In the genomic region with DNA sequence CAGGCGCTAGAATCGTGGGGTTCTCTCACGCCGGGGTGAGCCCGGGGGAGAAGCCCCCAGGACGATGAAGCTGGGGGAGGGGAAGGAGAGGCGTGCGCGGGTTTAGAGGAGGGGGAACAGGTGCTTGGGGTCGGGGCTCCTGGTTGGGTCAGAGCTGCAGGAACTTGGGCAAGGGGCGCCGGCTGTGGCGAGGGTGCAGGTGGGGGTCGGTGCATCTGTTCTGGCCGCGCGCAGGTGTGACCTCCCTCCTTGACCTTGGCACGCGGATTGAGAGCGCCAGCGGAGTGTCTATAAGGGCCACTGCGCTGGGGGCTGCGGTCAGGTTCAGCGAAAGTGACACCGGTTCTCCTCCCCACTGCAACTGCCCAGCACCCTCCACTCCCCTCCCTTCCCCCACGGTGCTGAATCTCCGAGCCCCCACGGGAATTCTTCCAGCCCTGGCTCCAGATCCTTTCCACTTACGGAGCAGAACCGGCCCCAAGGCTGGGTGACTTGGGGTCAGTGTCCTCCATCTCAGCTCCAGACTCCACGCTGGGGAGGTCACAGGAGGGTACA, we compare ENCODE assay signal across 8 cellular contexts. TPM values are rescaled to one million over a fixed set of nuclear protein-coding genes. Genes with fewer than 3 reads are reported as not detected.
DNase-seq lines count a peak whose midpoint lies in the region; ATAC-seq, FAIRE-seq and TF ChIP-seq lines count a peak whose summit lies in the region.

No MANE protein-coding gene starts in this region.

- CTCF ChIA-PET in mammary epithelial cell (lab: Charles Lee; ENCODE audit: low non-redundant PET) = interaction anchor here (0.6 kb wide), 1 partner anchor 12 kb away, joined by 5 read pairs; no protein-coding TSS in a partner anchor

- H3K36me3 ChIP-seq in mammary epithelial cell (ENCODE audit: insufficient read depth, low read length) = peaks cover 7% of the 10 kb centered on the region

- ATAC-seq in stimulated activated effector memory CD8-positive, alpha-beta T cell treated with anti-CD3 and anti-CD28 coated beads, Interleukin-12 subunit alpha, Interleukin-12 subunit beta, amount 100 ng/mL, for 72 hours = no peak
- ATAC-seq in HG03378 (IDR thresholded peaks at IDR 0.05; ENCODE audit: unreplicated experiment) = no peak
- no peak for ATAC-seq in HG03039 (IDR thresholded peaks at IDR 0.05; ENCODE audit: unreplicated experiment)

- no peaks in the 10 kb centered on the region for H4K20me1 ChIP-seq in mammary epithelial cell (ENCODE audit: insufficient read depth, low read length)

- H3K27ac Mint-ChIP-seq in stimulated activated effector memory CD8-positive, alpha-beta T cell treated with anti-CD3 and anti-CD28 coated beads, Interleukin-12 subunit alpha, Interleukin-12 subunit beta, amount 100 ng/mL, for 72 hours = peak overlapping the region; percentile 95

- H3K4me1 Mint-ChIP-seq in stimulated activated effector memory CD8-positive, alpha-beta T cell treated with anti-CD3 and anti-CD28 coated beads, Interleukin-12 subunit alpha, Interleukin-12 subunit beta, amount 100 ng/mL, for 72 hours = peaks cover 30% of the 10 kb centered on the region

- no peak overlapping the region for H3K9ac ChIP-seq in mammary epithelial cell (ENCODE audit: insufficient read depth, low read length)

- H3K4me1 ChIP-seq in mammary epithelial cell (ENCODE audit: insufficient read depth, low read length) = peaks cover 25% of the 10 kb centered on the region

- TF ChIP-seq CTCF in mammary epithelial cell (conservative IDR thresholded peaks at IDR 0.05 in 1 of 2, IDR thresholded peaks at IDR 0.05 in 1 of 2; ENCODE audit: extremely low read depth in 1 of 2, insufficient read depth in 1 of 2, low read depth in 1 of 2, low read length in 2 of 2) = no peak

- no peak for DNase-seq in GM12891 (ENCODE audit: insufficient read length, low spot score)
- DNase-seq in NCI-H69 (lab: John Stamatoyannopoulos, UW) = peak; percentile 59
- no peak for DNase-seq in mammary epithelial cell
- DNase-seq in stimulated activated effector memory CD8-positive, alpha-beta T cell treated with anti-CD3 and anti-CD28 coated beads, Interleukin-12 subunit alpha, Interleukin-12 subunit beta, amount 100 ng/mL, for 72 hours (ENCODE audit: low spot score in 2 of 2) = peak in 1 of 2 donors; percentile 53
- no peak for DNase-seq in AG20443 (ENCODE audit: low spot score)

- H3K27ac ChIP-seq in mammary epithelial cell (ENCODE audit: insufficient read depth, low read depth, low read length) (no peak overlapping the region), layer of hippocampus (ENCODE audit: low read depth, low read length) (peak overlapping the region; percentile 18)

- no peak for TF ChIP-seq POLR2A in GM12891 (IDR thresholded peaks at IDR 0.05; ENCODE audit: low read depth, low read length)

- dilution Hi-C loops in mammary epithelial cell (cut with HindIII; ENCODE audit: low sequenced_read_pairs) = no loop called here

- H2AFZ ChIP-seq in mammary epithelial cell (ENCODE audit: low read depth, low read length) = peak overlapping the region; percentile 100

- peak overlapping the region; percentile 100 for H3K4me2 ChIP-seq in mammary epithelial cell (ENCODE audit: insufficient read depth, low read depth, low read length)

- H3K4me3 Mint-ChIP-seq in stimulated activated effector memory CD8-positive, alpha-beta T cell treated with anti-CD3 and anti-CD28 coated beads, Interleukin-12 subunit alpha, Interleukin-12 subunit beta, amount 100 ng/mL, for 72 hours = peak overlapping the region; percentile 91

- WGBS in mammary epithelial cell (ENCODE audit: low coverage, missing lambda C conversion rate) = 26% methylated on average over 6 of the region's 31 CpGs

- no peaks in the 10 kb centered on the region for H3K9me3 Mint-ChIP-seq in stimulated activated effector memory CD8-positive, alpha-beta T cell treated with anti-CD3 and anti-CD28 coated beads, Interleukin-12 subunit alpha, Interleukin-12 subunit beta, amount 100 ng/mL, for 72 hours

- peak; percentile 70 for FAIRE-seq in GM12891 (lab: Jason Lieb, UNC)

- H3K27me3 ChIP-seq in mammary epithelial cell (ENCODE audit: insufficient read depth, low read length) = no peaks in the 10 kb centered on the region
- H3K27me3 ChIP-seq in layer of hippocampus (ENCODE audit: control insufficient read depth, insufficient read depth, low read length) = no peaks in the 10 kb centered on the region

- in situ Hi-C loops in mammary epithelial cell (cut with MboI; ENCODE audit: low sequenced_read_pairs in 2 of 2) = no loop called here

- H3K4me3 ChIP-seq in mammary epithelial cell (replicated peaks in 1 of 3; ENCODE audit: insufficient read depth in 1 of 3, low read depth in 2 of 3, low read length in 3 of 3) = peak overlapping the region; percentile 59 to 95 (median 94)

- H3K79me2 ChIP-seq in mammary epithelial cell (ENCODE audit: insufficient read depth, low read length) = peaks cover 32% of the 10 kb centered on the region

- no peaks in the 10 kb centered on the region for H3K9me3 ChIP-seq in mammary epithelial cell (replicated peaks; ENCODE audit: insufficient read depth, low read length)

- H3K36me3 Mint-ChIP-seq in stimulated activated effector memory CD8-positive, alpha-beta T cell treated with anti-CD3 and anti-CD28 coated beads, Interleukin-12 subunit alpha, Interleukin-12 subunit beta, amount 100 ng/mL, for 72 hours = peaks cover 38% of the 10 kb centered on the region

- no TSS peak for BruUV-seq in mammary epithelial cell (replicated peaks; lab: Mats Ljungman, UMichigan)

- intact Hi-C loops in mammary epithelial cell (cut with micrococcal nuclease) = no loop called here

TF ChIP-seq in GM12891, 5 proteins besides CTCF, POLR2A, EP300 and RAD21:
- TF ChIP-seq SPI1 (IDR thresholded peaks at IDR 0.05; ENCODE audit: low read depth, low read length) (no peak), POLR2AphosphoS5 (IDR thresholded peaks at IDR 0.05; ENCODE audit: low read depth, low read length) (0 out of 2 replicates have a peak, but pooled peaks have one; percentile 23), PAX5 (IDR thresholded peaks at IDR 0.05; ENCODE audit: insufficient read depth, low read length, severe bottlenecking) (no peak), TAF1 (IDR thresholded peaks at IDR 0.05; ENCODE audit: low read depth, low read length) (no peak), POU2F2 (IDR thresholded peaks at IDR 0.05; ENCODE audit: low read depth, low read length) (0 out of 2 replicates have a peak, but pooled peaks have one; percentile 7)

RNA-seq across cellular contexts. Expression of gene TMEM38A, which starts 0.6 kb away (rescaled TPM):
- 14.0 TPM for polyA plus RNA-seq in GM12891 (2012; ENCODE audit: low read depth, missing spikeins)
- total RNA-seq in mammary epithelial cell = 1 to 10 TPM; 3.5 to 6.3 TPM
- polyA plus RNA-seq in mammary epithelial cell = 4.1 TPM
- polyA minus RNA-seq in mammary epithelial cell = 5.0 TPM

RNA-seq across cellular contexts. Expression of gene SMIM7, which starts 1.6 kb away (rescaled TPM):
- polyA plus RNA-seq in GM12891 (2012; ENCODE audit: low read depth, missing spikeins) = 39.3 TPM
- total RNA-seq in mammary epithelial cell = 10 to 100 TPM; 44.5 to 56.3 TPM
- 55.8 TPM for polyA plus RNA-seq in mammary epithelial cell
- polyA minus RNA-seq in mammary epithelial cell = 48.3 TPM

RNA-seq across cellular contexts. Expression of gene MED26, which starts 33.6 kb away (rescaled TPM):
- polyA plus RNA-seq in GM12891 (2012; ENCODE audit: low read depth, missing spikeins) = 8.1 TPM
- 10 to 100 TPM in 1 of 2 donors, 1 to 10 TPM in 1; 8.8 to 10.9 TPM for total RNA-seq in mammary epithelial cell
- polyA plus RNA-seq in mammary epithelial cell = 6.4 TPM
- 4.6 TPM for polyA minus RNA-seq in mammary epithelial cell

RNA-seq across cellular contexts. Expression of gene NWD1, which starts 58.1 kb away (rescaled TPM):
- 0.03 TPM for polyA plus RNA-seq in GM12891 (2012; ENCODE audit: low read depth, missing spikeins)
- 1 to 10 TPM in 1 of 2 donors, under 1 TPM in 1; 0.87 to 1.5 TPM for total RNA-seq in mammary epithelial cell
- polyA plus RNA-seq in mammary epithelial cell = 1.6 TPM
- polyA minus RNA-seq in mammary epithelial cell = 3.2 TPM
